31 cellular contexts compared by ENCODE assay signal in the genomic region with DNA sequence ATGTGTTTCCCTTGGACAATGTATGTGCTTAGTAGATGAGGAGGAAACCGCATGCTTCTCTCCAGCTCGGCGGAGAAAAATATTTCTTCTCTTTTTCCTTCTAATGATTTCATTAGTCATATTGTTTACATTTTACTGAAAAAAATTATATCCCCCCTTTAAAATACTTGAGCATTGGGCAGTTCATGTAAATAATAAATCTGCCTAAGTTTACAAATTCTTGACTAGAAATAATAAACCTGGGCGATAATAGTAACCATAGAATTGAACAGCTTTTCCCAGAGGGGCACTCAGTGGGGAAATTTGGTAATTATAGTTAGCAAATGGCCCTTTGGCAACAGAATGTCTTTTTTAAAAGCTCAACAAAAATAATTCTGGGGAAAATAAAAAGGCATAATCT.
"Had no signal": no experiment of that assay in that cellular context is flagged by ENCODE, and none has a peak within 500 bp of the region (broad histone marks: within the 10 kb centered on the region; RNA-seq: fewer than 3 reads in every experiment).

No MANE protein-coding gene starts in this region.

- H3K9me3 ChIP-seq: adrenal gland, body of pancreas, esophagus squamous epithelium, gastroesophageal sphincter, heart right ventricle had no signal

- DNase-seq: activated CD4-positive, alpha-beta memory T cell treated with anti-CD3 and anti-CD28 coated beads for 36 hours; activated CD4-positive, alpha-beta T cell treated with anti-CD3 and anti-CD28 coated beads for 48 hours; activated CD8-positive, alpha-beta memory T cell treated with anti-CD3 and anti-CD28 coated beads, Interleukin-2, amount 10 ng/mL, durations not matched to agents 7 days and 5 days; activated CD8-positive, alpha-beta memory T cell treated with anti-CD3 and anti-CD28 coated beads, Interleukin-2, amount 50 U/mL, for 4 hours; activated CD8-positive, alpha-beta T cell treated with anti-CD3 and anti-CD28 coated beads, Interleukin-2, amount 10 ng/mL, durations not matched to agents 7 days and 5 days; activated effector memory CD4-positive, alpha-beta T cell treated with anti-CD3 and anti-CD28 coated beads, Interleukin-2, amount 50 U/mL, for 16 hours; activated naive CD4-positive, alpha-beta T cell treated with anti-CD3 and anti-CD28 coated beads for 36 hours; activated naive CD8-positive, alpha-beta T cell treated with anti-CD3 and anti-CD28 coated beads for 36 hours; activated naive CD8-positive, alpha-beta T cell treated with anti-CD3 and anti-CD28 coated beads, Interleukin-2, amount 50 U/mL, for 24 hours; activated T-cell treated with anti-CD3 and anti-CD28 coated beads, Interleukin-2, amount 50 U/mL, for 1 hour; activated T-cell treated with anti-CD3 and anti-CD28 coated beads, Interleukin-2, amount 50 U/mL, for 48 hours; adrenal gland; amygdala; aorta; body of pancreas; caudate nucleus; cortex of kidney; dermis blood vessel endothelial cell; effector CD4-positive, alpha-beta T cell; effector memory CD8-positive, alpha-beta T cell; esophagus squamous epithelium; heart right ventricle; T-helper 2 cell had no signal

- H3K27ac Mint-ChIP-seq: activated CD4-positive, alpha-beta memory T cell treated with anti-CD3 and anti-CD28 coated beads for 36 hours; activated CD8-positive, alpha-beta memory T cell treated with anti-CD3 and anti-CD28 coated beads, Interleukin-2, amount 10 ng/mL, durations not matched to agents 7 days and 5 days; activated CD8-positive, alpha-beta T cell treated with anti-CD3 and anti-CD28 coated beads, Interleukin-2, amount 10 ng/mL, durations not matched to agents 7 days and 5 days; activated naive CD4-positive, alpha-beta T cell treated with anti-CD3 and anti-CD28 coated beads for 36 hours; activated naive CD4-positive, alpha-beta T cell treated with anti-CD3 and anti-CD28 coated beads, Interleukin-2, amount 50 U/mL, for 24 hours; activated naive CD8-positive, alpha-beta T cell treated with anti-CD3 and anti-CD28 coated beads for 36 hours; activated naive CD8-positive, alpha-beta T cell treated with anti-CD3 and anti-CD28 coated beads, Interleukin-2, amount 50 U/mL, for 24 hours; activated T-helper 1 cell treated with anti-CD3 and anti-CD28 coated beads, Interleukin-12 subunit alpha, Interleukin-12 subunit beta, Interleukin-2, Interleukin-4 antibody, amounts not matched to agents 30 ng/mL and 10 ng/mL and 1 ng/mL, durations not matched to agents 14 hours and 24 hours and 36 hours; activated T-helper 2 cell treated with anti-CD3 and anti-CD28 coated beads, Interferon-gamma antibody, Interleukin-2, Interleukin-4, amounts not matched to agents 10 μg/mL and 5 μg/mL and 100 μg/mL, durations not matched to agents 14 hours and 24 hours and 36 hours; effector memory CD8-positive, alpha-beta T cell; WTC11 had no signal

- H3K36me3 Mint-ChIP-seq: activated CD4-positive, alpha-beta memory T cell treated with anti-CD3 and anti-CD28 coated beads for 36 hours; activated CD8-positive, alpha-beta memory T cell treated with anti-CD3 and anti-CD28 coated beads, Interleukin-2, amount 10 ng/mL, durations not matched to agents 7 days and 5 days; activated naive CD4-positive, alpha-beta T cell treated with anti-CD3 and anti-CD28 coated beads, Interleukin-2, amount 50 U/mL, for 24 hours; activated naive CD8-positive, alpha-beta T cell treated with anti-CD3 and anti-CD28 coated beads for 36 hours; WTC11 had no signal

- H3K4me1 ChIP-seq: body of pancreas, gastroesophageal sphincter, heart right ventricle had no signal

- H2AFZ ChIP-seq: hepatocyte had no signal

- H3K4me1 Mint-ChIP-seq: activated CD8-positive, alpha-beta memory T cell treated with anti-CD3 and anti-CD28 coated beads, Interleukin-2, amount 10 ng/mL, durations not matched to agents 7 days and 5 days had no signal

- H3K27ac ChIP-seq: adrenal gland, body of pancreas, epithelial cell of prostate, esophagus squamous epithelium, gastroesophageal sphincter, heart right ventricle, hepatocyte, VCaP had no signal

- H3K79me2 ChIP-seq: hepatocyte had no signal

- H3K4me3 ChIP-seq: adrenal gland, body of pancreas, esophagus squamous epithelium, gastroesophageal sphincter, heart right ventricle, hepatocyte had no signal

- H3K36me3 ChIP-seq: adrenal gland, esophagus squamous epithelium, gastroesophageal sphincter, heart right ventricle had no signal

- H3K4me3 Mint-ChIP-seq: activated CD4-positive, alpha-beta memory T cell treated with anti-CD3 and anti-CD28 coated beads for 36 hours; activated CD8-positive, alpha-beta memory T cell treated with anti-CD3 and anti-CD28 coated beads, Interleukin-2, amount 10 ng/mL, durations not matched to agents 7 days and 5 days; activated CD8-positive, alpha-beta T cell treated with anti-CD3 and anti-CD28 coated beads, Interleukin-2, amount 10 ng/mL, durations not matched to agents 7 days and 5 days; activated naive CD4-positive, alpha-beta T cell treated with anti-CD3 and anti-CD28 coated beads for 36 hours; activated naive CD4-positive, alpha-beta T cell treated with anti-CD3 and anti-CD28 coated beads, Interleukin-2, amount 50 U/mL, for 24 hours; activated naive CD8-positive, alpha-beta T cell treated with anti-CD3 and anti-CD28 coated beads for 36 hours; activated naive CD8-positive, alpha-beta T cell treated with anti-CD3 and anti-CD28 coated beads, Interleukin-2, amount 50 U/mL, for 24 hours; activated T-helper 1 cell treated with anti-CD3 and anti-CD28 coated beads, Interleukin-12 subunit alpha, Interleukin-12 subunit beta, Interleukin-2, Interleukin-4 antibody, amounts not matched to agents 30 ng/mL and 10 ng/mL and 1 ng/mL, durations not matched to agents 14 hours and 24 hours and 36 hours; effector memory CD8-positive, alpha-beta T cell; WTC11 had no signal

- H3K4me2 ChIP-seq: hepatocyte had no signal

- H3K9me3 Mint-ChIP-seq: activated CD4-positive, alpha-beta memory T cell treated with anti-CD3 and anti-CD28 coated beads for 36 hours; activated naive CD4-positive, alpha-beta T cell treated with anti-CD3 and anti-CD28 coated beads for 36 hours; activated naive CD4-positive, alpha-beta T cell treated with anti-CD3 and anti-CD28 coated beads, Interleukin-2, amount 50 U/mL, for 24 hours; activated naive CD8-positive, alpha-beta T cell treated with anti-CD3 and anti-CD28 coated beads for 36 hours; activated naive CD8-positive, alpha-beta T cell treated with anti-CD3 and anti-CD28 coated beads, Interleukin-2, amount 50 U/mL, for 24 hours; activated T-helper 1 cell treated with anti-CD3 and anti-CD28 coated beads, Interleukin-12 subunit alpha, Interleukin-12 subunit beta, Interleukin-2, Interleukin-4 antibody, amounts not matched to agents 30 ng/mL and 10 ng/mL and 1 ng/mL, durations not matched to agents 14 hours and 24 hours and 36 hours; activated T-helper 2 cell treated with anti-CD3 and anti-CD28 coated beads, Interferon-gamma antibody, Interleukin-2, Interleukin-4, amounts not matched to agents 10 μg/mL and 5 μg/mL and 100 μg/mL, durations not matched to agents 14 hours and 24 hours and 36 hours; effector memory CD8-positive, alpha-beta T cell; WTC11 had no signal

- H3K27me3 ChIP-seq: adrenal gland, body of pancreas, esophagus squamous epithelium, gastroesophageal sphincter, heart right ventricle, hepatocyte had no signal
